In the genomic region with DNA sequence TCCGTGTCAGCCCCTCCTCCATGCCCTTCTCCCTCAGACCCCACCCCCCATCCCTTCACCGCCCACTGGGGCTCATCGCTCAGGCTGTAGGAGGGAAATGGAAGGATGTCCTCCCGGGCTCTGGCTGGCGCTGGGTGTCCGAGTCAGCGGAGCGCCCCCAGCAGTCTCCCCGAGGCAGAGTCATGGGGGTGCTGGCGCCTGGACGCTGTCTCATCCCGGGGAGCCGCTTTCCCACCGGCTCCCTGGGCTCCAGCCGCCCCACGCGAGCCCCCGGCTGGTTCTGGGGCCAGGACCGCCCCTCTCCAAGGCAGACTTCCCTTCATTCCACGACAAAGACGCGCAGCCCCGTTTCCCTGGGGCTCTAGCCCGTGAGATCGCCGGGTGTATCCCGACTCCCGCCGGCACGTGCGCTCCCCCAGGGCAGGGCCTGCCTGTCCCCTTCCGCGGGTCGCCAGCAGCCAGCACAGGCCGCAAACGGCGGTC, we compare ENCODE assay signal across 8 cellular contexts. TPM values are rescaled to one million over a fixed set of nuclear protein-coding genes. Genes with fewer than 3 reads are reported as not detected.
DNase-seq lines count a peak whose midpoint lies in the region; ATAC-seq lines count a peak whose summit lies in the region.

No MANE protein-coding gene starts in this region.

- DNase-seq in NCI-H526 (lab: John Stamatoyannopoulos, UW): peak; percentile 28 to 41
- DNase-seq in NCI-H526 treated with DMSO at 0.1 percent for 48 hours (lab: John Stamatoyannopoulos, UW): no peak
- DNase-seq in H4 (ENCODE audit: low spot score): peak; percentile 60
- DNase-seq in NCI-H2171 (lab: John Stamatoyannopoulos, UW): peak; percentile 86
- peak; percentile 71 for DNase-seq in left cardiac atrium
- peak in 7 of 10 donors; percentile 55 to 96 (median 76) for DNase-seq in posterior cingulate gyrus

- peak overlapping the region; percentile 62 for H3K27ac ChIP-seq in adipose tissue (ENCODE audit: low read depth, low read length)

- intact Hi-C loops in left cardiac atrium (cut with DNase I) (no loop called here), posterior cingulate gyrus (cut with DNase I) (loop anchor here (2.0 kb wide), 1 partner anchor 20 kb away; a partner anchor contains a TSS)

- 0 to 1% (median 1%) methylated on average over 37 of the region's 37 CpGs for WGBS in adipose tissue, 3 donors

- ATAC-seq in left cardiac atrium (peak; percentile 63 to 65), HG03025 (IDR thresholded peaks at IDR 0.05; ENCODE audit: low FRiP score, unreplicated experiment) (no peak)

RNA-seq across cellular contexts. Expression of a gene that starts 0.4 kb away (rescaled TPM):
- 10.9 and 22.8 TPM in 2 replicates for total RNA-seq in H4 (2014; rRNA removed; shearing (Covaris generic))
- polyA plus RNA-seq in adipose tissue: 10 to 100 TPM; 10.1 to 33.4 (median 26.0) TPM
- total RNA-seq in left cardiac atrium: 10 to 100 TPM; 32.5 to 36.8 TPM

RNA-seq across cellular contexts. Expression of a gene that starts 5.6 kb away (rescaled TPM):
- 21.4 and 58.1 TPM in 2 replicates for total RNA-seq in H4 (2014; rRNA removed; shearing (Covaris generic))
- 10 to 100 TPM; 21.3 to 34.1 (median 22.2) TPM for polyA plus RNA-seq in adipose tissue
- 10 to 100 TPM; 53.7 to 56.8 TPM for total RNA-seq in left cardiac atrium

RNA-seq across cellular contexts. Expression of a gene that starts 5.7 kb away (rescaled TPM):
- total RNA-seq in H4 (2014; rRNA removed; shearing (Covaris generic)): 0.23 TPM in 1 of 2 replicates, not detected in the other
- polyA plus RNA-seq in adipose tissue: 1 to 10 TPM in 1 of 3 donors, under 1 TPM in 2; 0.42 to 2.1 (median 0.98) TPM
- under 1 TPM; 0.50 to 0.56 TPM for total RNA-seq in left cardiac atrium

RNA-seq across cellular contexts. Expression of a gene that starts 6.4 kb away (rescaled TPM):
- total RNA-seq in H4 (2014; rRNA removed; shearing (Covaris generic)): 4.1 and 14.5 TPM in 2 replicates
- polyA plus RNA-seq in adipose tissue: 1 to 10 TPM; 2.0 to 2.6 (median 2.5) TPM
- 10 to 100 TPM; 12.0 to 15.8 TPM for total RNA-seq in left cardiac atrium

RNA-seq across cellular contexts. Expression of a gene that starts 14.9 kb away (rescaled TPM):
- 1.0 and 2.2 TPM in 2 replicates for total RNA-seq in H4 (2014; rRNA removed; shearing (Covaris generic))
- 1 to 10 TPM in 1 of 3 donors, under 1 TPM in 2; 0.22 to 2.5 (median 0.37) TPM for polyA plus RNA-seq in adipose tissue
- 1 to 10 TPM in 1 of 2 donors, under 1 TPM in 1; 0.32 to 1.0 TPM for total RNA-seq in left cardiac atrium
